25 cellular contexts compared by ENCODE assay signal in the genomic region with DNA sequence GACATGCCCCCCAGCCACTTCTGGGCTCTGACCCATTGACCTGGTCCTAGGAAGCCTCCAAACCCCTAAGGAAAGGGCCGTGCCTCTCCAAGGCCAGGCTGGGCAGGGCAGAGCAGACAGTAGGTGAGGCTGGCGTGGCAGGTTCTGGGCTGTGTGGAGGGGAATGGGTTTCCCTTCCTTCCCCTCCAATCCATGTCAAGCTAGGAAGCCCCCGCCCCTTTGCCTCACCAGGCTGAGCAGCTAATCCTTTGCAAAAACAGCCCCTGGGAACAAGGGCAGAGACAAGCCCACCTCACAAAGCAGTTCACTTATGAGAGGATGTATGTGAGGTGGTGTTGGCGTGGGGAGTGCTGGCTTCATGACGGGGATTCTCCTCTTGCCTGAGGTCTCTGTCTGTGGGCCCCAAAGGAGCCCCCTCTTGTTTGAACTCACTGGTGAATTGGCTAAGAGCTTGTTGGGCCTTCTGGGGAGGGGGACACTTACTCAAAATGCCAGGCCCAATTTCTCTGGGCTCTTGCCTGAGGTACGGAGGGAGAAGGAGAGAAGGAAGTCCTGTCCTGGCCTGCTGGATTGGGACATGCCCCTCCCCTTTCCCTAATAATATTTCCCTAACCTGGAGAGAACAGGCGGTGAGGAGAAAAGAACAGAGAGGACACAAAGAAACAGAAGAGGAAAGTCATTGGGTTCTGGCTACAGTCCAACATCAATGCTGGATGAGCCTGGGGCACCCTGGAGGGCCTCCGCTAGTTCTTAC. TPM values are rescaled to one million over a fixed set of nuclear protein-coding genes. Genes with fewer than 3 reads are reported as not detected.
DNase-seq lines count a peak whose midpoint lies in the region; ATAC-seq, FAIRE-seq and TF ChIP-seq lines count a peak whose summit lies in the region.
"Had no signal": no experiment of that assay in that cellular context is flagged by ENCODE, and none has a peak within 500 bp of the region (broad histone marks: within the 10 kb centered on the region; RNA-seq: fewer than 3 reads in every experiment).

No MANE protein-coding gene starts in this region.

- no peak for TF ChIP-seq CTCF in coronary artery (IDR thresholded peaks at IDR 0.05)
- no peak for TF ChIP-seq CTCF in neural crest cell (conservative IDR thresholded peaks at IDR 0.05)

- no peak overlapping the region for H3K27ac ChIP-seq in coronary artery
- H3K27ac ChIP-seq: cardiac muscle cell, dorsolateral prefrontal cortex, left ventricle myocardium inferior, sigmoid colon had no signal

- H3K27me3 Mint-ChIP-seq in neural crest cell (ENCODE audit: low read depth) = peaks cover 9% of the 10 kb centered on the region

- no peaks in the 10 kb centered on the region for H3K9me3 Mint-ChIP-seq in neural crest cell

- H3K4me1 Mint-ChIP-seq in neural crest cell = no peaks in the 10 kb centered on the region

- no peak for ATAC-seq in GM19467 (IDR thresholded peaks at IDR 0.05; ENCODE audit: unreplicated experiment)
- ATAC-seq in GM18502 (IDR thresholded peaks at IDR 0.05; ENCODE audit: poor library complexity, unreplicated experiment) = no peak
- ATAC-seq: HCT116 had no signal

- H3K4me3 ChIP-seq in coronary artery = no peak overlapping the region
- H3K4me3 ChIP-seq: cardiac muscle cell, dorsolateral prefrontal cortex, left ventricle myocardium inferior, sigmoid colon had no signal

- peak; percentile 2 for DNase-seq in AG08396 (ENCODE audit: low spot score)
- DNase-seq in GM12892 (ENCODE audit: insufficient read length) = peak; percentile 1
- DNase-seq in coronary artery (ENCODE audit: low spot score) = peak; percentile 62
- no peak for DNase-seq in neural crest cell (ENCODE audit: low read depth, low spot score)
- no peak for DNase-seq in T-helper 9 cell
- no peak for DNase-seq in NCI-H1417 treated with DMSO at 0.1 percent for 48 hours (lab: John Stamatoyannopoulos, UW)
- DNase-seq: activated CD4-positive, alpha-beta T cell treated with anti-CD3 and anti-CD28 coated beads for 48 hours; activated naive CD4-positive, alpha-beta T cell treated with Interleukin-2 at 50 U/mL for 16 hours; AML-193; amygdala; EL; erythroblast; KBM-7; left ventricle myocardium inferior; NCI-H1694 treated with DMSO at 0.1 percent for 48 hours; occipital lobe; sigmoid colon; stimulated activated naive CD4-positive, alpha-beta T cell treated with Interleukin-2 at 50 U/mL for 16 hours had no signal

- H3K27ac Mint-ChIP-seq in neural crest cell (ENCODE audit: unreplicated experiment) = peak overlapping the region; percentile 81

- no peaks in the 10 kb centered on the region for H3K36me3 Mint-ChIP-seq in neural crest cell (ENCODE audit: low read depth)

- no peak for FAIRE-seq in GM12892 (lab: Jason Lieb, UNC)
- FAIRE-seq: GM19239, TTC549 had no signal

- TF ChIP-seq POLR2A in GM12892 (IDR thresholded peaks at IDR 0.05; ENCODE audit: low read depth, low read length) = no peak

- no peak overlapping the region for H3K4me3 Mint-ChIP-seq in neural crest cell

RNA-seq across cellular contexts. Expression of a gene that starts 1.6 kb away (rescaled TPM):
- polyA plus RNA-seq in GM12892 (2012; ENCODE audit: missing spikeins) = 0.95 TPM
- not detected in 2 replicates for total RNA-seq in neural crest cell
- total RNA-seq: cardiac muscle cell, left ventricle myocardium inferior had no signal
- polyA plus RNA-seq: cardiac muscle cell had no signal

Comparison
In these comparisons a context has a peak if more than half of its experiments do, and no peak if none do; other contexts are left out.
1. DNase-seq: peak in AG08396 (single experiment), GM12892 (single experiment) and coronary artery (single experiment); none in neural crest cell (single experiment), T-helper 9 cell (single experiment) and NCI-H1417 treated with DMSO at 0.1 percent for 48 hours (single experiment).